16 cellular contexts compared by ENCODE assay signal in the genomic region with DNA sequence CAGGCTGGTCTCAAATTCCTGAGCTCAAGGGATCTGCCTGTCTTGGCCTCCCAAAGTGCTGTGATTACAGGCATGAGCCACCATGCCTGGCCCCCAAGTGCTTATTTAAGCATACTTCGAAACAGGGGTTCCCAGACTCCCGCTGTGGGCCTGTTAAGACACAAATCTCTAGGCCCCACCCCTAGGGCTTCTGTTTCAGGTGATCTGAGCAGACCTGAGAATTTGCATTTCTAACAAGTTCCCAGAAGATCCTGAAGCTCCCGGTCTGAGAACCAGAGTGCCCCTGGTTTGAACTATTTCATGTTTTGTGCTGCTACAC. TPM values are rescaled to one million over a fixed set of nuclear protein-coding genes. Genes with fewer than 3 reads are reported as not detected.
DNase-seq lines count a peak whose midpoint lies in the region; ATAC-seq and TF ChIP-seq lines count a peak whose summit lies in the region.
"Had no signal": no experiment of that assay in that cellular context is flagged by ENCODE, and none has a peak within 500 bp of the region (broad histone marks: within the 10 kb centered on the region; RNA-seq: fewer than 3 reads in every experiment).

No MANE protein-coding gene starts in this region.

- H2BK15ac ChIP-seq in mesendoderm (replicated peaks; ENCODE audit: low read depth), result no peak overlapping the region

- no peak overlapping the region for H3K23ac ChIP-seq in mesendoderm (ENCODE audit: low read length)

- peak overlapping the region; percentile 48 to 82 (median 76) for H3K27ac Mint-ChIP-seq in CD4-positive, CD25-positive, alpha-beta regulatory T cell
- no peak overlapping the region for H3K27ac Mint-ChIP-seq in endodermal cell
- H3K27ac Mint-ChIP-seq in activated CD4-positive, alpha-beta T cell treated with anti-CD3 and anti-CD28 coated beads, Interleukin-2, amount 10 ng/mL, durations not matched to agents 24 days and 14 days, result no peak overlapping the region
- H3K27ac Mint-ChIP-seq: B cell had no signal

- no peak overlapping the region for H2BK120ac ChIP-seq in mesendoderm (ENCODE audit: low read depth, low read length)

- no peak overlapping the region for H3K27ac ChIP-seq in CD4-positive, CD25-positive, alpha-beta regulatory T cell (ENCODE audit: insufficient read depth, low read length, poor library complexity, severe bottlenecking)
- H3K27ac ChIP-seq in Karpas-422 (ENCODE audit: low read length) (peak overlapping the region; percentile 18; the same call in 1 of the 2 replicates), endodermal cell (ENCODE audit: low read depth, low read length) (no peak overlapping the region), mesendoderm (ENCODE audit: low read depth, low read length) (no peak overlapping the region), aorta (ENCODE audit: low read depth in 1 of 2, low read length in 2 of 2) (no peak overlapping the region)
- H3K27ac ChIP-seq: HL-60, SJCRH30 had no signal

- H3K9me3 ChIP-seq in CD4-positive, CD25-positive, alpha-beta regulatory T cell (ENCODE audit: control insufficient read depth in 2 of 2, low read length in 2 of 2), result no peaks in the 10 kb centered on the region
- H3K9me3 ChIP-seq in Karpas-422 (ENCODE audit: low read length) (no peaks in the 10 kb centered on the region), endodermal cell (ENCODE audit: control insufficient read depth, low read length) (no peaks in the 10 kb centered on the region), aorta (ENCODE audit: control insufficient read depth, low read length) (no peaks in the 10 kb centered on the region)
- H3K9me3 ChIP-seq: Caco-2, SJCRH30 had no signal

- H2BK5ac ChIP-seq in mesendoderm (ENCODE audit: low read length), result no peak overlapping the region

- DNase-seq in CD4-positive, CD25-positive, alpha-beta regulatory T cell, result no peak
- DNase-seq in Karpas-422 (no peak), endodermal cell (peak; percentile 83), mesendoderm (peak; percentile 25), aorta (no peak), DMS114 treated with DMSO at 0.1 percent for 48 hours (lab: John Stamatoyannopoulos, UW; ENCODE audit: unreplicated experiment) (no peak)
- no peak for DNase-seq in activated CD4-positive, alpha-beta T cell treated with anti-CD3 and anti-CD28 coated beads, Interleukin-2, amount 10 ng/mL, durations not matched to agents 24 days and 14 days
- DNase-seq: Caco-2; CD4-positive, alpha-beta T cell; GOT3; NCI-H1436 treated with DMSO at 0.1 percent for 48 hours; SJCRH30 had no signal

- peaks cover 4% of the 10 kb centered on the region for H3K36me3 Mint-ChIP-seq in CD4-positive, CD25-positive, alpha-beta regulatory T cell
- no peaks in the 10 kb centered on the region for H3K36me3 Mint-ChIP-seq in endodermal cell (ENCODE audit: low read depth)
- H3K36me3 Mint-ChIP-seq in activated CD4-positive, alpha-beta T cell treated with anti-CD3 and anti-CD28 coated beads, Interleukin-2, amount 10 ng/mL, durations not matched to agents 24 days and 14 days (ENCODE audit: low read depth), result peaks cover 32% of the 10 kb centered on the region

- peaks cover 0 to 1% (median 0%) of the 10 kb centered on the region in 7 donors for H3K9me3 Mint-ChIP-seq in CD4-positive, CD25-positive, alpha-beta regulatory T cell
- H3K9me3 Mint-ChIP-seq in endodermal cell, result peaks cover 28% of the 10 kb centered on the region
- no peaks in the 10 kb centered on the region for H3K9me3 Mint-ChIP-seq in activated CD4-positive, alpha-beta T cell treated with anti-CD3 and anti-CD28 coated beads, Interleukin-2, amount 10 ng/mL, durations not matched to agents 24 days and 14 days
- H3K9me3 Mint-ChIP-seq: CD4-positive, alpha-beta T cell had no signal

- H3K9ac ChIP-seq in Karpas-422 (ENCODE audit: low read length) (no peak overlapping the region), endodermal cell (ENCODE audit: extremely low read depth, low read length, poor library complexity, severe bottlenecking) (no peak overlapping the region), mesendoderm (ENCODE audit: low read length) (no peak overlapping the region)

- H3K79me2 ChIP-seq in Karpas-422 (ENCODE audit: low read length) (peaks cover 81% of the 10 kb centered on the region), mesendoderm (ENCODE audit: control insufficient read depth, insufficient read depth, low read length) (no peaks in the 10 kb centered on the region)

- H3K4me3 Mint-ChIP-seq in CD4-positive, CD25-positive, alpha-beta regulatory T cell, result no peak overlapping the region
- no peak overlapping the region for H3K4me3 Mint-ChIP-seq in endodermal cell
- H3K4me3 Mint-ChIP-seq in activated CD4-positive, alpha-beta T cell treated with anti-CD3 and anti-CD28 coated beads, Interleukin-2, amount 10 ng/mL, durations not matched to agents 24 days and 14 days, result no peak overlapping the region
- H3K4me3 Mint-ChIP-seq: B cell; CD4-positive, alpha-beta T cell had no signal

- peaks cover 16% of the 10 kb centered on the region for H3K4me1 ChIP-seq in CD4-positive, CD25-positive, alpha-beta regulatory T cell (ENCODE audit: control insufficient read depth, insufficient read depth, low read length, poor library complexity, severe bottlenecking)
- H3K4me1 ChIP-seq in Karpas-422 (ENCODE audit: low read length) (peaks cover 36% of the 10 kb centered on the region), endodermal cell (ENCODE audit: control insufficient read depth, insufficient read depth, low read length) (no peaks in the 10 kb centered on the region), mesendoderm (ENCODE audit: control insufficient read depth, low read depth, low read length) (no peaks in the 10 kb centered on the region), aorta (ENCODE audit: control insufficient read depth in 1 of 2, insufficient read depth in 2 of 2, low read length in 2 of 2) (no peaks in the 10 kb centered on the region)
- H3K4me1 ChIP-seq: Caco-2, SJCRH30 had no signal

- no peak for ATAC-seq in CD4-positive, CD25-positive, alpha-beta regulatory T cell (ENCODE audit: low read depth in 2 of 2)
- no peak for ATAC-seq in GM21786 (IDR thresholded peaks at IDR 0.05; ENCODE audit: unreplicated experiment)
- ATAC-seq in aorta (ENCODE audit: low FRiP score), result no peak
- ATAC-seq: GM12878 had no signal

- H3K27me3 ChIP-seq in CD4-positive, CD25-positive, alpha-beta regulatory T cell (ENCODE audit: control insufficient read depth, insufficient read depth, low read length), result no peaks in the 10 kb centered on the region
- no peaks in the 10 kb centered on the region for H3K27me3 ChIP-seq in Karpas-422 (ENCODE audit: low read length)
- H3K27me3 ChIP-seq in endodermal cell (ENCODE audit: control insufficient read depth, insufficient read depth, low read length, poor library complexity, severe bottlenecking), result no peaks in the 10 kb centered on the region
- no peaks in the 10 kb centered on the region for H3K27me3 ChIP-seq in mesendoderm (ENCODE audit: insufficient read depth, low read length, poor library complexity)
- no peaks in the 10 kb centered on the region for H3K27me3 ChIP-seq in aorta (ENCODE audit: control insufficient read depth in 1 of 2, insufficient read depth in 2 of 2, low read length in 1 of 2)
- H3K27me3 ChIP-seq: SJCRH30 had no signal

- H3K4me3 ChIP-seq in CD4-positive, CD25-positive, alpha-beta regulatory T cell (ENCODE audit: low read depth, low read length), result no peak overlapping the region
- H3K4me3 ChIP-seq in Karpas-422 (ENCODE audit: low read length), result no peak overlapping the region
- no peak overlapping the region for H3K4me3 ChIP-seq in endodermal cell (ENCODE audit: low read length)
- no peak overlapping the region for H3K4me3 ChIP-seq in mesendoderm (ENCODE audit: low read length)
- H3K4me3 ChIP-seq in aorta (ENCODE audit: low read length in 2 of 2), result no peak overlapping the region
- H3K4me3 ChIP-seq: GM12878, SJCRH30 had no signal

- no peaks in the 10 kb centered on the region for H3K9me2 ChIP-seq in Karpas-422 (replicated peaks; ENCODE audit: insufficient read depth, low read length)

- H3K4me2 ChIP-seq in Karpas-422 (ENCODE audit: low read depth, low read length, poor library complexity, severe bottlenecking), result no peak overlapping the region
- no peak overlapping the region for H3K4me2 ChIP-seq in mesendoderm (ENCODE audit: low read length)

- no peak overlapping the region for H3K56ac ChIP-seq in mesendoderm (ENCODE audit: low read length)

- intact Hi-C loops in activated CD4-positive, alpha-beta T cell treated with anti-CD3 and anti-CD28 coated beads, Interleukin-2, amount 10 ng/mL, durations not matched to agents 24 days and 14 days (cut with micrococcal nuclease), result no loop called here
- intact Hi-C loops in aorta (cut with DNase I), result no loop called here

- peaks cover 3% of the 10 kb centered on the region for H3K36me3 ChIP-seq in CD4-positive, CD25-positive, alpha-beta regulatory T cell (ENCODE audit: control insufficient read depth, insufficient read depth, low read length)
- H3K36me3 ChIP-seq in Karpas-422 (ENCODE audit: insufficient read depth, low read length) (peaks cover 37% of the 10 kb centered on the region), endodermal cell (ENCODE audit: control insufficient read depth, insufficient read depth, low read length) (no peaks in the 10 kb centered on the region), mesendoderm (ENCODE audit: control insufficient read depth, insufficient read depth, low read length) (no peaks in the 10 kb centered on the region), aorta (ENCODE audit: control insufficient read depth in 1 of 2, insufficient read depth in 2 of 2, low read length in 1 of 2) (no peaks in the 10 kb centered on the region)
- H3K36me3 ChIP-seq: SJCRH30 had no signal

- H3K4me1 Mint-ChIP-seq in CD4-positive, CD25-positive, alpha-beta regulatory T cell, result peaks cover 18 to 64% (median 38%) of the 10 kb centered on the region in 4 donors
- peaks cover 10% of the 10 kb centered on the region for H3K4me1 Mint-ChIP-seq in endodermal cell
- H3K4me1 Mint-ChIP-seq in activated CD4-positive, alpha-beta T cell treated with anti-CD3 and anti-CD28 coated beads, Interleukin-2, amount 10 ng/mL, durations not matched to agents 24 days and 14 days, result peaks cover 35% of the 10 kb centered on the region

- H3K4ac ChIP-seq in mesendoderm (ENCODE audit: low read depth, low read length), result no peak overlapping the region

- no peaks in the 10 kb centered on the region for H4K20me1 ChIP-seq in Karpas-422 (ENCODE audit: insufficient read depth, low read depth, low read length)

- H2AK5ac ChIP-seq in mesendoderm (ENCODE audit: low read length), result no peak overlapping the region

- H3K79me1 ChIP-seq in mesendoderm (ENCODE audit: low read length), result no peaks in the 10 kb centered on the region

- H4K5ac ChIP-seq in mesendoderm (ENCODE audit: low read length), result no peak overlapping the region

- WGBS in endodermal cell (ENCODE audit: insufficient coverage in 1 of 2, insufficient read length in 1 of 2), 2 experiments, result 72 to 79% methylated on average over 3 of the region's 3 CpGs
- no CpG with 5 or more reads among the region's 3 CpGs for WGBS in mesendoderm (ENCODE audit: extremely low coverage, insufficient coverage, low lambda C conversion rate)
- 90 to 91% methylated on average over 3 of the region's 3 CpGs for WGBS in aorta, 2 donors

- H4K8ac ChIP-seq in mesendoderm (ENCODE audit: low read depth, low read length), result no peak overlapping the region

- no peaks in the 10 kb centered on the region for H3K27me3 Mint-ChIP-seq in CD4-positive, CD25-positive, alpha-beta regulatory T cell
- no peaks in the 10 kb centered on the region for H3K27me3 Mint-ChIP-seq in endodermal cell (ENCODE audit: insufficient read depth)
- H3K27me3 Mint-ChIP-seq in activated CD4-positive, alpha-beta T cell treated with anti-CD3 and anti-CD28 coated beads, Interleukin-2, amount 10 ng/mL, durations not matched to agents 24 days and 14 days, result no peaks in the 10 kb centered on the region
- H3K27me3 Mint-ChIP-seq: B cell; CD4-positive, alpha-beta T cell had no signal

- no peak overlapping the region for H3K18ac ChIP-seq in mesendoderm (ENCODE audit: low read length)

- no peak overlapping the region for H2AFZ ChIP-seq in Karpas-422 (ENCODE audit: low read length)

- no peak for TF ChIP-seq CTCF in endodermal cell (conservative IDR thresholded peaks at IDR 0.05)

RNA-seq across cellular contexts. Expression of a gene that starts 25.0 kb away (rescaled TPM):
- 53.9 TPM for total RNA-seq in CD4-positive, CD25-positive, alpha-beta regulatory T cell
- 10 to 100 TPM; 41.8 to 63.0 (median 45.8) TPM for polyA plus RNA-seq in CD4-positive, CD25-positive, alpha-beta regulatory T cell
- 136 and 174 TPM in 2 replicates for total RNA-seq in Karpas-422 (2014; rRNA removed; shearing (Covaris generic); ENCODE audit: low replicate concordance)
- total RNA-seq in endodermal cell, result 10 to 100 TPM; 18.3 to 18.7 TPM
- 4.9 TPM for polyA plus RNA-seq in endodermal cell (2013, experiment 1 of 2)
- 5.1 TPM for polyA plus RNA-seq in endodermal cell (2013, experiment 2 of 2)
- polyA plus RNA-seq in mesendoderm (2013, experiment 1 of 2), result 7.2 TPM
- polyA plus RNA-seq in mesendoderm (2013, experiment 2 of 2), result 8.2 TPM
- 49.8 and 49.9 TPM in 2 replicates for total RNA-seq in activated CD4-positive, alpha-beta T cell treated with anti-CD3 and anti-CD28 coated beads, Interleukin-2, amount 10 ng/mL, durations not matched to agents 24 days and 14 days
- total RNA-seq in aorta, result 1 to 10 TPM; 6.0 to 7.4 TPM
- polyA plus RNA-seq in aorta, result 10 to 100 TPM in 1 of 2 donors, 1 to 10 TPM in 1; 1.3 to 10.4 TPM

Comparison
In these comparisons a context has a peak if more than half of its experiments do, and no peak if none do; other contexts are left out.
1. DNase-seq: peak in endodermal cell (single experiment) and mesendoderm (single experiment); none in CD4-positive, CD25-positive, alpha-beta regulatory T cell (0 of 3), Karpas-422 (single experiment), activated CD4-positive, alpha-beta T cell treated with anti-CD3 and anti-CD28 coated beads, Interleukin-2, amount 10 ng/mL, durations not matched to agents 24 days and 14 days (single experiment), aorta (0 of 2) and DMS114 treated with DMSO at 0.1 percent for 48 hours (single experiment).
2. H3K27ac Mint-ChIP-seq: peak in CD4-positive, CD25-positive, alpha-beta regulatory T cell (3 of 3); none in endodermal cell (single experiment) and activated CD4-positive, alpha-beta T cell treated with anti-CD3 and anti-CD28 coated beads, Interleukin-2, amount 10 ng/mL, durations not matched to agents 24 days and 14 days (single experiment).